1 cellular context compared by ENCODE assay signal in the genomic region with DNA sequence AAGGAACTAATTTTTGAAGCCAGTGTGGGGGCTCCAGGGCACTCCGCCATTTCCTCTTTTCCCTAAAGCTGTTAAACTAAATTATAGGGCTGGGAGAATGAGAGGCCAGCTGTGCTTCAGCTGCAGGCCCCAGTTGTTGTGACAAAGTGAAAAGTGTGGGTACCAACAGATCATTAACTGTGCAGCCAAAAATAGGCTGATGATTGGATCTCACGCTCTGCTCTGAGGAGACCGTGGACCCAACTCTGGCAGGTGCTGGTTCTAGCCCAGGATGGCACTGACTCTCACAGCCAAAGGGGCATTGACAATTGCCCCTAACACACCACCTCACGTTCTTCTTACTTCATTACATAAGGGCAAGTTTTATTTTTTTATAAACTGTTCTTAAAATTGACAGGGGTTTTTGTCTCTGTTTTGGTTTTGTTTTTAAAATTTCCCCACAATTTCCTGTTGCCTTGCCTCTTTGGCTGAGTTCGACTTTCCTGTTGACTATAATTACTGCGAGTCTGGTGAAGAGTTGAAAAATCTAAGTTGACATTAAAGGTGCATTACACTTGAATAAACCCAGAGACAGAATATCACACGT.
A peak's percentile ranks its signal among the peaks of the same experiment; 100 is the strongest.
TF ChIP-seq lines count a peak whose summit lies in the region.

No MANE protein-coding gene starts in this region.

TF ChIP-seq in GM12878, 131 proteins besides CTCF, POLR2A, EP300 and RAD21 (continued from another document and continues in another):
- TF ChIP-seq, protein P1, sequence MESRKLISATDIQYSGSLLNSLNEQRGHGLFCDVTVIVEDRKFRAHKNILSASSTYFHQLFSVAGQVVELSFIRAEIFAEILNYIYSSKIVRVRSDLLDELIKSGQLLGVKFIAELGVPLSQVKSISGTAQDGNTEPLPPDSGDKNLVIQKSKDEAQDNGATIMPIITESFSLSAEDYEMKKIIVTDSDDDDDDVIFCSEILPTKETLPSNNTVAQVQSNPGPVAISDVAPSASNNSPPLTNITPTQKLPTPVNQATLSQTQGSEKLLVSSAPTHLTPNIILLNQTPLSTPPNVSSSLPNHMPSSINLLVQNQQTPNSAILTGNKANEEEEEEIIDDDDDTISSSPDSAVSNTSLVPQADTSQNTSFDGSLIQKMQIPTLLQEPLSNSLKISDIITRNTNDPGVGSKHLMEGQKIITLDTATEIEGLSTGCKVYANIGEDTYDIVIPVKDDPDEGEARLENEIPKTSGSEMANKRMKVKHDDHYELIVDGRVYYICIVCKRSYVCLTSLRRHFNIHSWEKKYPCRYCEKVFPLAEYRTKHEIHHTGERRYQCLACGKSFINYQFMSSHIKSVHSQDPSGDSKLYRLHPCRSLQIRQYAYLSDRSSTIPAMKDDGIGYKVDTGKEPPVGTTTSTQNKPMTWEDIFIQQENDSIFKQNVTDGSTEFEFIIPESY (IDR thresholded peaks at IDR 0.05) = no peak
- peak; percentile 94 for TF ChIP-seq TCF12 (IDR thresholded peaks at IDR 0.05; ENCODE audit: low read depth, low read length)
- peak; percentile 77 for TF ChIP-seq RUNX3 (IDR thresholded peaks at IDR 0.05; ENCODE audit: low read length)
- peak; percentile 62; the same call in 1 of the 2 replicates for TF ChIP-seq MEF2A (IDR thresholded peaks at IDR 0.05; ENCODE audit: insufficient read depth, low read depth, low read length)
- peak; percentile 70 for TF ChIP-seq BCL11A (IDR thresholded peaks at IDR 0.05; ENCODE audit: low read depth, low read length)
- peak; percentile 31; the same call in 1 of the 2 replicates for TF ChIP-seq ATF7 (IDR thresholded peaks at IDR 0.05; ENCODE audit: low read depth)
- TF ChIP-seq SMC3 (IDR thresholded peaks at IDR 0.05; ENCODE audit: borderline replicate concordance, low read length) = peak; percentile 2; the same call in 1 of the 2 replicates
- TF ChIP-seq, protein P2, sequence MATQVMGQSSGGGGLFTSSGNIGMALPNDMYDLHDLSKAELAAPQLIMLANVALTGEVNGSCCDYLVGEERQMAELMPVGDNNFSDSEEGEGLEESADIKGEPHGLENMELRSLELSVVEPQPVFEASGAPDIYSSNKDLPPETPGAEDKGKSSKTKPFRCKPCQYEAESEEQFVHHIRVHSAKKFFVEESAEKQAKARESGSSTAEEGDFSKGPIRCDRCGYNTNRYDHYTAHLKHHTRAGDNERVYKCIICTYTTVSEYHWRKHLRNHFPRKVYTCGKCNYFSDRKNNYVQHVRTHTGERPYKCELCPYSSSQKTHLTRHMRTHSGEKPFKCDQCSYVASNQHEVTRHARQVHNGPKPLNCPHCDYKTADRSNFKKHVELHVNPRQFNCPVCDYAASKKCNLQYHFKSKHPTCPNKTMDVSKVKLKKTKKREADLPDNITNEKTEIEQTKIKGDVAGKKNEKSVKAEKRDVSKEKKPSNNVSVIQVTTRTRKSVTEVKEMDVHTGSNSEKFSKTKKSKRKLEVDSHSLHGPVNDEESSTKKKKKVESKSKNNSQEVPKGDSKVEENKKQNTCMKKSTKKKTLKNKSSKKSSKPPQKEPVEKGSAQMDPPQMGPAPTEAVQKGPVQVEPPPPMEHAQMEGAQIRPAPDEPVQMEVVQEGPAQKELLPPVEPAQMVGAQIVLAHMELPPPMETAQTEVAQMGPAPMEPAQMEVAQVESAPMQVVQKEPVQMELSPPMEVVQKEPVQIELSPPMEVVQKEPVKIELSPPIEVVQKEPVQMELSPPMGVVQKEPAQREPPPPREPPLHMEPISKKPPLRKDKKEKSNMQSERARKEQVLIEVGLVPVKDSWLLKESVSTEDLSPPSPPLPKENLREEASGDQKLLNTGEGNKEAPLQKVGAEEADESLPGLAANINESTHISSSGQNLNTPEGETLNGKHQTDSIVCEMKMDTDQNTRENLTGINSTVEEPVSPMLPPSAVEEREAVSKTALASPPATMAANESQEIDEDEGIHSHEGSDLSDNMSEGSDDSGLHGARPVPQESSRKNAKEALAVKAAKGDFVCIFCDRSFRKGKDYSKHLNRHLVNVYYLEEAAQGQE (IDR thresholded peaks at IDR 0.05; ENCODE audit: low read depth, low read length) = no peak
- TF ChIP-seq IKZF1 (conservative IDR thresholded peaks at IDR 0.05) = peak; percentile 37
- TF ChIP-seq, protein P3, sequence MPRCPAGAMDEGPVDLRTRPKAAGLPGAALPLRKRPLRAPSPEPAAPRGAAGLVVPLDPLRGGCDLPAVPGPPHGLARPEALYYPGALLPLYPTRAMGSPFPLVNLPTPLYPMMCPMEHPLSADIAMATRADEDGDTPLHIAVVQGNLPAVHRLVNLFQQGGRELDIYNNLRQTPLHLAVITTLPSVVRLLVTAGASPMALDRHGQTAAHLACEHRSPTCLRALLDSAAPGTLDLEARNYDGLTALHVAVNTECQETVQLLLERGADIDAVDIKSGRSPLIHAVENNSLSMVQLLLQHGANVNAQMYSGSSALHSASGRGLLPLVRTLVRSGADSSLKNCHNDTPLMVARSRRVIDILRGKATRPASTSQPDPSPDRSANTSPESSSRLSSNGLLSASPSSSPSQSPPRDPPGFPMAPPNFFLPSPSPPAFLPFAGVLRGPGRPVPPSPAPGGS (IDR thresholded peaks at IDR 0.05; ENCODE audit: borderline replicate concordance, insufficient read depth, low read depth, low read length, poor library complexity, severe bottlenecking) = no peak
- 0 out of 2 replicates have a peak, but pooled peaks have one; percentile 32 for TF ChIP-seq ZNF207 (IDR thresholded peaks at IDR 0.05; ENCODE audit: borderline replicate concordance)
- TF ChIP-seq RB1 (IDR thresholded peaks at IDR 0.05; ENCODE audit: borderline replicate concordance) = no peak
- TF ChIP-seq PAX5 (IDR thresholded peaks at IDR 0.05; ENCODE audit: borderline replicate concordance, low read depth, low read length) = 0 out of 2 replicates have a peak, but pooled peaks have one; percentile 10
- TF ChIP-seq SP1 (IDR thresholded peaks at IDR 0.05; ENCODE audit: low read depth, low read length) = no peak
- TF ChIP-seq, protein P4, sequence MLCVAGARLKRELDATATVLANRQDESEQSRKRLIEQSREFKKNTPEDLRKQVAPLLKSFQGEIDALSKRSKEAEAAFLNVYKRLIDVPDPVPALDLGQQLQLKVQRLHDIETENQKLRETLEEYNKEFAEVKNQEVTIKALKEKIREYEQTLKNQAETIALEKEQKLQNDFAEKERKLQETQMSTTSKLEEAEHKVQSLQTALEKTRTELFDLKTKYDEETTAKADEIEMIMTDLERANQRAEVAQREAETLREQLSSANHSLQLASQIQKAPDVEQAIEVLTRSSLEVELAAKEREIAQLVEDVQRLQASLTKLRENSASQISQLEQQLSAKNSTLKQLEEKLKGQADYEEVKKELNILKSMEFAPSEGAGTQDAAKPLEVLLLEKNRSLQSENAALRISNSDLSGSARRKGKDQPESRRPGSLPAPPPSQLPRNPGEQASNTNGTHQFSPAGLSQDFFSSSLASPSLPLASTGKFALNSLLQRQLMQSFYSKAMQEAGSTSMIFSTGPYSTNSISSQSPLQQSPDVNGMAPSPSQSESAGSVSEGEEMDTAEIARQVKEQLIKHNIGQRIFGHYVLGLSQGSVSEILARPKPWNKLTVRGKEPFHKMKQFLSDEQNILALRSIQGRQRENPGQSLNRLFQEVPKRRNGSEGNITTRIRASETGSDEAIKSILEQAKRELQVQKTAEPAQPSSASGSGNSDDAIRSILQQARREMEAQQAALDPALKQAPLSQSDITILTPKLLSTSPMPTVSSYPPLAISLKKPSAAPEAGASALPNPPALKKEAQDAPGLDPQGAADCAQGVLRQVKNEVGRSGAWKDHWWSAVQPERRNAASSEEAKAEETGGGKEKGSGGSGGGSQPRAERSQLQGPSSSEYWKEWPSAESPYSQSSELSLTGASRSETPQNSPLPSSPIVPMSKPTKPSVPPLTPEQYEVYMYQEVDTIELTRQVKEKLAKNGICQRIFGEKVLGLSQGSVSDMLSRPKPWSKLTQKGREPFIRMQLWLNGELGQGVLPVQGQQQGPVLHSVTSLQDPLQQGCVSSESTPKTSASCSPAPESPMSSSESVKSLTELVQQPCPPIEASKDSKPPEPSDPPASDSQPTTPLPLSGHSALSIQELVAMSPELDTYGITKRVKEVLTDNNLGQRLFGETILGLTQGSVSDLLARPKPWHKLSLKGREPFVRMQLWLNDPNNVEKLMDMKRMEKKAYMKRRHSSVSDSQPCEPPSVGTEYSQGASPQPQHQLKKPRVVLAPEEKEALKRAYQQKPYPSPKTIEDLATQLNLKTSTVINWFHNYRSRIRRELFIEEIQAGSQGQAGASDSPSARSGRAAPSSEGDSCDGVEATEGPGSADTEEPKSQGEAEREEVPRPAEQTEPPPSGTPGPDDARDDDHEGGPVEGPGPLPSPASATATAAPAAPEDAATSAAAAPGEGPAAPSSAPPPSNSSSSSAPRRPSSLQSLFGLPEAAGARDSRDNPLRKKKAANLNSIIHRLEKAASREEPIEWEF (IDR thresholded peaks at IDR 0.05; ENCODE audit: insufficient replicate concordance, low read depth, low read length) = peak; percentile 48
- TF ChIP-seq, protein P5, sequence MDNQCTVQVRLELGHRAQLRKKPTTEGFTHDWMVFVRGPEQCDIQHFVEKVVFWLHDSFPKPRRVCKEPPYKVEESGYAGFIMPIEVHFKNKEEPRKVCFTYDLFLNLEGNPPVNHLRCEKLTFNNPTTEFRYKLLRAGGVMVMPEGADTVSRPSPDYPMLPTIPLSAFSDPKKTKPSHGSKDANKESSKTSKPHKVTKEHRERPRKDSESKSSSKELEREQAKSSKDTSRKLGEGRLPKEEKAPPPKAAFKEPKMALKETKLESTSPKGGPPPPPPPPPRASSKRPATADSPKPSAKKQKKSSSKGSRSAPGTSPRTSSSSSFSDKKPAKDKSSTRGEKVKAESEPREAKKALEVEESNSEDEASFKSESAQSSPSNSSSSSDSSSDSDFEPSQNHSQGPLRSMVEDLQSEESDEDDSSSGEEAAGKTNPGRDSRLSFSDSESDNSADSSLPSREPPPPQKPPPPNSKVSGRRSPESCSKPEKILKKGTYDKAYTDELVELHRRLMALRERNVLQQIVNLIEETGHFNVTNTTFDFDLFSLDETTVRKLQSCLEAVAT (IDR thresholded peaks at IDR 0.05) = 0 out of 2 replicates have a peak, but pooled peaks have one; percentile 14
- no peak for TF ChIP-seq YY1 (IDR thresholded peaks at IDR 0.05; ENCODE audit: low read depth, low read length)
- TF ChIP-seq ASH2L (IDR thresholded peaks at IDR 0.05; ENCODE audit: borderline replicate concordance, low read depth) = peak; percentile 89; the same call in 1 of the 2 replicates
- no peak for TF ChIP-seq CEBPB (IDR thresholded peaks at IDR 0.05; ENCODE audit: borderline replicate concordance in 1 of 2, low read depth in 2 of 2, low read length in 2 of 2)
- TF ChIP-seq ETV6 (conservative IDR thresholded peaks at IDR 0.05 in 1 of 2, IDR thresholded peaks at IDR 0.05 in 1 of 2; ENCODE audit: borderline replicate concordance in 1 of 2, low read depth in 1 of 2) = peak in 1 of 2 experiments; percentile 30; a peak in 1 of 4 replicates
- TF ChIP-seq SPI1 (IDR thresholded peaks at IDR 0.05; ENCODE audit: borderline replicate concordance, insufficient read depth, low read depth, low read length) = peak; percentile 71
- no peak for TF ChIP-seq HDGF (IDR thresholded peaks at IDR 0.05)
- TF ChIP-seq, protein P6, sequence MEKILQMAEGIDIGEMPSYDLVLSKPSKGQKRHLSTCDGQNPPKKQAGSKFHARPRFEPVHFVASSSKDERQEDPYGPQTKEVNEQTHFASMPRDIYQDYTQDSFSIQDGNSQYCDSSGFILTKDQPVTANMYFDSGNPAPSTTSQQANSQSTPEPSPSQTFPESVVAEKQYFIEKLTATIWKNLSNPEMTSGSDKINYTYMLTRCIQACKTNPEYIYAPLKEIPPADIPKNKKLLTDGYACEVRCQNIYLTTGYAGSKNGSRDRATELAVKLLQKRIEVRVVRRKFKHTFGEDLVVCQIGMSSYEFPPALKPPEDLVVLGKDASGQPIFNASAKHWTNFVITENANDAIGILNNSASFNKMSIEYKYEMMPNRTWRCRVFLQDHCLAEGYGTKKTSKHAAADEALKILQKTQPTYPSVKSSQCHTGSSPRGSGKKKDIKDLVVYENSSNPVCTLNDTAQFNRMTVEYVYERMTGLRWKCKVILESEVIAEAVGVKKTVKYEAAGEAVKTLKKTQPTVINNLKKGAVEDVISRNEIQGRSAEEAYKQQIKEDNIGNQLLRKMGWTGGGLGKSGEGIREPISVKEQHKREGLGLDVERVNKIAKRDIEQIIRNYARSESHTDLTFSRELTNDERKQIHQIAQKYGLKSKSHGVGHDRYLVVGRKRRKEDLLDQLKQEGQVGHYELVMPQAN (conservative IDR thresholded peaks at IDR 0.05) = no peak
- peak; percentile 22; the same call in 1 of the 2 replicates for TF ChIP-seq POLR2AphosphoS5 (IDR thresholded peaks at IDR 0.05; ENCODE audit: low read length)
- TF ChIP-seq RCOR1 (conservative IDR thresholded peaks at IDR 0.05; ENCODE audit: low read depth, low read length) = peak; percentile 28; the same call in 1 of the 2 replicates
- TF ChIP-seq, protein P7, sequence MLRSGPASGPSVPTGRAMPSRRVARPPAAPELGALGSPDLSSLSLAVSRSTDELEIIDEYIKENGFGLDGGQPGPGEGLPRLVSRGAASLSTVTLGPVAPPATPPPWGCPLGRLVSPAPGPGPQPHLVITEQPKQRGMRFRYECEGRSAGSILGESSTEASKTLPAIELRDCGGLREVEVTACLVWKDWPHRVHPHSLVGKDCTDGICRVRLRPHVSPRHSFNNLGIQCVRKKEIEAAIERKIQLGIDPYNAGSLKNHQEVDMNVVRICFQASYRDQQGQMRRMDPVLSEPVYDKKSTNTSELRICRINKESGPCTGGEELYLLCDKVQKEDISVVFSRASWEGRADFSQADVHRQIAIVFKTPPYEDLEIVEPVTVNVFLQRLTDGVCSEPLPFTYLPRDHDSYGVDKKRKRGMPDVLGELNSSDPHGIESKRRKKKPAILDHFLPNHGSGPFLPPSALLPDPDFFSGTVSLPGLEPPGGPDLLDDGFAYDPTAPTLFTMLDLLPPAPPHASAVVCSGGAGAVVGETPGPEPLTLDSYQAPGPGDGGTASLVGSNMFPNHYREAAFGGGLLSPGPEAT (IDR thresholded peaks at IDR 0.05; ENCODE audit: low read depth) = peak; percentile 44; the same call in 1 of the 2 replicates
- TF ChIP-seq BHLHE40 (IDR thresholded peaks at IDR 0.05; ENCODE audit: borderline replicate concordance in 1 of 2, low read depth in 2 of 2, low read length in 1 of 2) = peak; percentile 53 to 60; a peak in 3 of 4 replicates
- TF ChIP-seq SIX5 (IDR thresholded peaks at IDR 0.05; ENCODE audit: low read depth, low read length, severe bottlenecking) = no peak
- TF ChIP-seq MTA2 (IDR thresholded peaks at IDR 0.05; ENCODE audit: low read depth) = peak; percentile 57
- no peak for TF ChIP-seq FOS (IDR thresholded peaks at IDR 0.05; ENCODE audit: borderline replicate concordance, extremely low read depth, insufficient read length)
- TF ChIP-seq ZNF384 (IDR thresholded peaks at IDR 0.05; ENCODE audit: borderline replicate concordance, low read depth, low read length) = peak; percentile 63; the same call in 1 of the 2 replicates
- no peak for TF ChIP-seq NFYA (IDR thresholded peaks at IDR 0.05; ENCODE audit: borderline replicate concordance, low read depth, low read length)
- TF ChIP-seq, protein P8, sequence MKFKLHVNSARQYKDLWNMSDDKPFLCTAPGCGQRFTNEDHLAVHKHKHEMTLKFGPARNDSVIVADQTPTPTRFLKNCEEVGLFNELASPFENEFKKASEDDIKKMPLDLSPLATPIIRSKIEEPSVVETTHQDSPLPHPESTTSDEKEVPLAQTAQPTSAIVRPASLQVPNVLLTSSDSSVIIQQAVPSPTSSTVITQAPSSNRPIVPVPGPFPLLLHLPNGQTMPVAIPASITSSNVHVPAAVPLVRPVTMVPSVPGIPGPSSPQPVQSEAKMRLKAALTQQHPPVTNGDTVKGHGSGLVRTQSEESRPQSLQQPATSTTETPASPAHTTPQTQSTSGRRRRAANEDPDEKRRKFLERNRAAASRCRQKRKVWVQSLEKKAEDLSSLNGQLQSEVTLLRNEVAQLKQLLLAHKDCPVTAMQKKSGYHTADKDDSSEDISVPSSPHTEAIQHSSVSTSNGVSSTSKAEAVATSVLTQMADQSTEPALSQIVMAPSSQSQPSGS (IDR thresholded peaks at IDR 0.05; ENCODE audit: low read length) = peak; percentile 41
- TF ChIP-seq GATAD2B (conservative IDR thresholded peaks at IDR 0.05; ENCODE audit: low read depth) = 0 out of 2 replicates have a peak, but pooled peaks have one; percentile 17
- TF ChIP-seq NFIC (IDR thresholded peaks at IDR 0.05; ENCODE audit: low read depth, low read length) = peak; percentile 80
